25 cellular contexts compared by ENCODE assay signal in the genomic region with DNA sequence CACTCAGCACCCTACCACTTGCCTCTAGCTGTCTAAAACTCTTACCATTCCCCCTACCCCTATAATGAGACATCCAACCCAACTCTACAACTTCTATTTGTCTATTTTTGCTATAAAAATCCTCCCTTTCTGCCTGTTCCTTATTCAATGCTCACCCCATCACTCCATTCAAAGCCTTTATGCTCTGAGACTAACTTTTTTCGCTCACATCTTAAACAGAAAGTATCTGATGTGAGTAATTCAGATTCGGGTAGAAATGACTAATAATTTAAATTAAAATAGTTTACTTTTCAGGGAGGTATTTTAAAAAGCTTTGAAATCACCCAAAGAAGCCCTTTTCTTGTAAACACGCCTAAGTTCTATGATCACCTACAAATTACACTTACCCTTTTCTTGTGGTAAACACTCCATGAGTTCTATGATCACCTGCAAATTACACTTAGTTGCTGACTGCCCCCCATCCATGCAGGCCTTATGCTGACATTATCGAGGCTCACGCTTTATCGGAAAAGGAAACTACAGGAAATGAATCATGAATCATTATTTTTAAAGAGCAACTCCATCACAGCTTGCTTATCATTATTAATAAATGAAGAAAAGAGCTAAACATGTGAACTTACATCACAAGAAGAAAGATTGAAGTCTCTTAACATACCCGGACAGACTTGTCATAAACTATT.
A peak's percentile ranks its signal among the peaks of the same experiment; 100 is the strongest.
DNase-seq lines count a peak whose midpoint lies in the region; ATAC-seq and TF ChIP-seq lines count a peak whose summit lies in the region.
"Had no signal": no experiment of that assay in that cellular context is flagged by ENCODE, and none has a peak within 500 bp of the region (broad histone marks: within the 10 kb centered on the region; RNA-seq: fewer than 3 reads in every experiment).

No MANE protein-coding gene starts in this region.

- H3K27me3 Mint-ChIP-seq in activated T-helper 17 cell treated with anti-CD3 and anti-CD28 coated beads, Interleukin-2, amount 50 U/mL, for 72 hours: no peaks in the 10 kb centered on the region
- no peaks in the 10 kb centered on the region for H3K27me3 Mint-ChIP-seq in naive B cell

- peak in 3 of 4 experiments; percentile 0 to 4 (median 2) for DNase-seq in activated CD4-positive, CD25-positive, alpha-beta regulatory T cell (lab: John Stamatoyannopoulos, UW)
- DNase-seq in activated CD4-positive, CD25-positive, alpha-beta regulatory T cell treated with anti-CD3 and anti-CD28 coated beads, Interleukin-2, amount 50 U/mL, for 72 hours: no peak
- no peak for DNase-seq in naive B cell
- no peak for DNase-seq in NCI-H526 treated with DMSO at 0.1 percent for 48 hours (lab: John Stamatoyannopoulos, UW)
- DNase-seq in SJCRH30: no peak
- DNase-seq: activated CD8-positive, alpha-beta memory T cell treated with anti-CD3 and anti-CD28 coated beads, Interleukin-2, amount 50 U/mL, for 48 hours; aorta; DMS53; H9; hypothalamus; left cardiac atrium; NCI-H1092; NCI-H774; SK-N-SH; stimulated activated CD4-positive, alpha-beta T cell treated with anti-CD3 and anti-CD28 coated beads, Interleukin-12 subunit alpha, Interleukin-12 subunit beta, amount 100 ng/mL, for 4 hours; stomach; upper lobe of right lung had no signal

- H2AFZ ChIP-seq in KMS-11 (ENCODE audit: low read depth): no peak overlapping the region; the same call in 1 of the 2 replicates

- H3K79me2 ChIP-seq in KMS-11 (ENCODE audit: insufficient read depth, low read depth): no peaks in the 10 kb centered on the region

- peaks cover 26% of the 10 kb centered on the region for H3K4me1 Mint-ChIP-seq in activated T-helper 17 cell treated with anti-CD3 and anti-CD28 coated beads, Interleukin-2, amount 50 U/mL, for 72 hours
- H3K4me1 Mint-ChIP-seq in naive B cell: peaks cover 38 to 67% (median 55%) of the 10 kb centered on the region in 3 donors

- H3K27ac ChIP-seq in KMS-11 (peak overlapping the region; percentile 99; the same call in 1 of the 2 replicates), SJCRH30 (no peak overlapping the region)
- H3K27ac ChIP-seq: 22Rv1, BLaER1, HL-60, upper lobe of right lung had no signal

- no peak for TF ChIP-seq CTCF in KMS-11 (conservative IDR thresholded peaks at IDR 0.05; ENCODE audit: low read depth, low read length)

- peak overlapping the region; percentile 30; the same call in 1 of the 2 replicates for H3K4me2 ChIP-seq in KMS-11
- H3K4me2 ChIP-seq: BLaER1, SK-N-SH had no signal

- no peak overlapping the region for H3K4me3 ChIP-seq in KMS-11 (IDR thresholded peaks at IDR 0.05; ENCODE audit: insufficient read depth, low read depth, low read length)
- H3K4me3 ChIP-seq in SJCRH30: no peak overlapping the region
- H3K4me3 ChIP-seq: BLaER1, K562, stomach, upper lobe of right lung had no signal

- peak overlapping the region; percentile 96 for H3K27ac Mint-ChIP-seq in activated T-helper 17 cell treated with anti-CD3 and anti-CD28 coated beads, Interleukin-2, amount 50 U/mL, for 72 hours
- peak overlapping the region in 5 of 6 donors; percentile 29 to 82 (median 37) for H3K27ac Mint-ChIP-seq in naive B cell
- H3K27ac Mint-ChIP-seq: H9 had no signal

- ATAC-seq in activated T-helper 17 cell treated with anti-CD3 and anti-CD28 coated beads, Interleukin-2, amount 50 U/mL, for 72 hours (replicated peaks): peak; percentile 45
- ATAC-seq in naive B cell (ENCODE audit: low read depth in 2 of 2) (no peak), GM21786 (IDR thresholded peaks at IDR 0.05; ENCODE audit: unreplicated experiment) (no peak)
- ATAC-seq: K562, left cardiac atrium, Panc1, upper lobe of right lung had no signal

- H3K36me3 Mint-ChIP-seq in activated T-helper 17 cell treated with anti-CD3 and anti-CD28 coated beads, Interleukin-2, amount 50 U/mL, for 72 hours (ENCODE audit: low read depth): no peaks in the 10 kb centered on the region
- H3K36me3 Mint-ChIP-seq in naive B cell: peaks cover 8 to 25% of the 10 kb centered on the region in 2 donors

- no peaks in the 10 kb centered on the region for H3K9me3 ChIP-seq in SJCRH30 (replicated peaks)
- H3K9me3 ChIP-seq: BLaER1, SK-N-SH, stomach, upper lobe of right lung had no signal

- H3K4me1 ChIP-seq in KMS-11 (ENCODE audit: low read depth, poor library complexity, severe bottlenecking) (peaks cover 97% of the 10 kb centered on the region), SJCRH30 (no peaks in the 10 kb centered on the region)
- H3K4me1 ChIP-seq: stomach, upper lobe of right lung had no signal

- no peaks in the 10 kb centered on the region for H3K9me3 Mint-ChIP-seq in activated T-helper 17 cell treated with anti-CD3 and anti-CD28 coated beads, Interleukin-2, amount 50 U/mL, for 72 hours
- H3K9me3 Mint-ChIP-seq in naive B cell: peaks cover 3 to 16% (median 9%) of the 10 kb centered on the region in 7 donors

- no peaks in the 10 kb centered on the region for H3K27me3 ChIP-seq in KMS-11 (ENCODE audit: insufficient read depth, low read depth)
- no peaks in the 10 kb centered on the region for H3K27me3 ChIP-seq in SJCRH30
- H3K27me3 ChIP-seq: stomach, upper lobe of right lung had no signal

- H3K36me3 ChIP-seq in KMS-11 (ENCODE audit: insufficient read depth) (no peaks in the 10 kb centered on the region), SJCRH30 (no peaks in the 10 kb centered on the region)
- H3K36me3 ChIP-seq: BLaER1, stomach, upper lobe of right lung had no signal

- H3K4me3 Mint-ChIP-seq in activated T-helper 17 cell treated with anti-CD3 and anti-CD28 coated beads, Interleukin-2, amount 50 U/mL, for 72 hours: peak overlapping the region; percentile 91
- no peak overlapping the region for H3K4me3 Mint-ChIP-seq in naive B cell
- H3K4me3 Mint-ChIP-seq: H9 had no signal

- H4K20me1 ChIP-seq in KMS-11 (ENCODE audit: insufficient read depth): no peaks in the 10 kb centered on the region
- H4K20me1 ChIP-seq: BLaER1 had no signal

- H3K9ac ChIP-seq in KMS-11: no peak overlapping the region
- H3K9ac ChIP-seq: BLaER1, SK-N-SH had no signal

Comparison
In these comparisons a context has a peak if more than half of its experiments do, and no peak if none do; other contexts are left out.
1. DNase-seq: peak in activated CD4-positive, CD25-positive, alpha-beta regulatory T cell (3 of 4); none in activated CD4-positive, CD25-positive, alpha-beta regulatory T cell treated with anti-CD3 and anti-CD28 coated beads, Interleukin-2, amount 50 U/mL, for 72 hours (single experiment), naive B cell (single experiment), NCI-H526 treated with DMSO at 0.1 percent for 48 hours (single experiment) and SJCRH30 (0 of 2).